In the genomic region with DNA sequence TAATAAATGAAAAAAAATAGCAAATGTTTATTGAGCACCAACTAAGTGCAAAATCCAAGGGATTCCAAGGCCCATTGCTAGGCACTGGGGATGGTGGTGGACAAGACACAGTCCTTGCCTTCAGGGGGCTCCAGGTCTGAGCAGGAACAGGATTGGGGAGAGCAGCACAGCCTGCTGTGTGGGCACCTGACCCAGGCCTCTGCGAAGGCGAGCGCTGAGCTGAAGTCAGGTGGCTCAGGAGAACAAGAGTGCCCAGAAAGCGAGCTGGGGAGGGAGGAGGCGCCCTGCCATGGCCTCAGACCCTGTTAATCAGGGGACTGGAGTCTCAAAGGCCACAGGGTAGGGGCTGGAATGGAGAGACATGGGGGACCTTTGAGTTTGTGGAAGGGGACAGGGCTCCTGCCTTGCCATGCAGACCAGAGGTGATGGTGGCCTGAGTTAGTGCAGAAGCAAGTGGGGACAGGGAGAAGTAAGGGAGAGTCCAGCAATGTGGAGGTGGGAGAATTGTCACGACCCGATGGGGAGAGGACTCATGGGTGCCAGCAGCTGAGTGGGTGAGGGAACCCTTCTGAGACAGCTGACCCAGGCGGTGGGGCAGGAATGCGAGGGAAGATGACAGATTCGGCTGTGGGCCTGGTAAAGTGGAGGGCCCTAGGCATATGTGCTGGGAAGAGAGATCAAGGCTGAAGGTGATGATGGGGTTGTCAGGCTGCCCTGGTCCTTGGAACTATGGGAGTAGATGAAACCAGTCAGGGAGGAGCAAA, we compare ENCODE assay signal across 14 cellular contexts. TPM values are rescaled to one million over a fixed set of nuclear protein-coding genes. Genes with fewer than 3 reads are reported as not detected.
DNase-seq lines count a peak whose midpoint lies in the region; ATAC-seq and TF ChIP-seq lines count a peak whose summit lies in the region.
"Had no signal": no experiment of that assay in that cellular context is flagged by ENCODE, and none has a peak within 500 bp of the region (broad histone marks: within the 10 kb centered on the region; RNA-seq: fewer than 3 reads in every experiment).

No MANE protein-coding gene starts in this region.

- no peaks in the 10 kb centered on the region for H3K27me3 ChIP-seq in OCI-LY1 (ENCODE audit: insufficient read depth, low read length)
- no peaks in the 10 kb centered on the region for H3K27me3 ChIP-seq in trophoblast cell (ENCODE audit: insufficient read depth, low read length)
- H3K27me3 ChIP-seq: SJCRH30 had no signal

- H4K91ac ChIP-seq in trophoblast cell (ENCODE audit: low read depth, low read length), result no peak overlapping the region

- H3K36me3 ChIP-seq in OCI-LY1 (ENCODE audit: insufficient read depth, low read length) (peaks cover 27% of the 10 kb centered on the region), trophoblast cell (ENCODE audit: control insufficient read depth in 1 of 2, insufficient read depth in 2 of 2, low read length in 2 of 2) (peaks cover 31 to 37% of the 10 kb centered on the region in 2 experiments)

- H3K9me2 ChIP-seq in OCI-LY1 (ENCODE audit: low read depth, low read length), result no peaks in the 10 kb centered on the region

- intact Hi-C loops in activated CD4-positive, alpha-beta T cell treated with anti-CD3 and anti-CD28 coated beads, Interleukin-2, amount 10 ng/mL, durations not matched to agents 24 days and 14 days (cut with micrococcal nuclease), result no loop called here

- peak overlapping the region; percentile 98 for H3K27ac ChIP-seq in OCI-LY1 (ENCODE audit: low read depth, low read length, poor library complexity, severe bottlenecking)
- H3K27ac ChIP-seq in trophoblast cell (ENCODE audit: low read depth, low read length), result no peak overlapping the region
- H3K27ac ChIP-seq: A549, SJCRH30 had no signal

- peaks cover 8% of the 10 kb centered on the region for H3K79me1 ChIP-seq in trophoblast cell (ENCODE audit: low read length)

- H3K9me3 Mint-ChIP-seq in activated CD4-positive, alpha-beta T cell treated with anti-CD3 and anti-CD28 coated beads, Interleukin-2, amount 10 ng/mL, durations not matched to agents 24 days and 14 days, result no peaks in the 10 kb centered on the region
- H3K9me3 Mint-ChIP-seq in brain, result no peaks in the 10 kb centered on the region

- no peak for ATAC-seq in HG03439 (IDR thresholded peaks at IDR 0.05; ENCODE audit: unreplicated experiment)
- ATAC-seq: A549 had no signal

- H2AFZ ChIP-seq in OCI-LY1 (ENCODE audit: low read length) (no peak overlapping the region), trophoblast cell (ENCODE audit: insufficient read depth, low read length, poor library complexity) (no peak overlapping the region)
- H2AFZ ChIP-seq: parathyroid adenoma had no signal

- no peak for TF ChIP-seq CTCF in OCI-LY1 (IDR thresholded peaks at IDR 0.05; ENCODE audit: low read length)
- no peak for TF ChIP-seq CTCF in brain (conservative IDR thresholded peaks at IDR 0.05)

- DNase-seq in activated CD4-positive, alpha-beta T cell treated with anti-CD3 and anti-CD28 coated beads, Interleukin-2, amount 10 ng/mL, durations not matched to agents 24 days and 14 days, result no peak
- no peak for DNase-seq in activated CD4-positive, alpha-beta T cell treated with anti-CD3 and anti-CD28 coated beads, Interleukin-2, amount 50 U/mL, for 4 hours
- no peak for DNase-seq in trophoblast cell
- DNase-seq in superior temporal gyrus (ENCODE audit: extremely low spot score), result no peak
- DNase-seq in DMS 273 treated with DMSO at 0.1 percent for 48 hours (lab: John Stamatoyannopoulos, UW), result no peak
- DNase-seq: activated effector memory CD4-positive, alpha-beta T cell treated with anti-CD3 and anti-CD28 coated beads, Interleukin-2, amount 50 U/mL, for 16 hours; NCI-H2081 treated with DMSO at 0.1 percent for 48 hours; SJCRH30; stimulated activated CD4-positive, alpha-beta T cell treated with anti-CD3 and anti-CD28 coated beads, Interleukin-12 subunit alpha, Interleukin-12 subunit beta, amount 100 ng/mL, for 4 hours had no signal

- H3K4me3 ChIP-seq in OCI-LY1 (ENCODE audit: low read depth, low read length, poor library complexity, severe bottlenecking) (no peak overlapping the region), trophoblast cell (ENCODE audit: low read depth, low read length) (no peak overlapping the region)
- H3K4me3 ChIP-seq: A549, SJCRH30 had no signal

- H3K23ac ChIP-seq in trophoblast cell (ENCODE audit: low read length), result no peak overlapping the region

- H3K14ac ChIP-seq in trophoblast cell (ENCODE audit: low read length), result no peak overlapping the region

- H3F3A ChIP-seq in OCI-LY1 (ENCODE audit: insufficient read depth, low read length), result peaks cover 15% of the 10 kb centered on the region

- H4K20me1 ChIP-seq in OCI-LY1 (ENCODE audit: insufficient read depth, low read length), result no peaks in the 10 kb centered on the region

- no peak overlapping the region for H3K4ac ChIP-seq in trophoblast cell (ENCODE audit: low read depth, low read length)

- peaks cover 30% of the 10 kb centered on the region for H3K36me3 Mint-ChIP-seq in activated CD4-positive, alpha-beta T cell treated with anti-CD3 and anti-CD28 coated beads, Interleukin-2, amount 10 ng/mL, durations not matched to agents 24 days and 14 days (ENCODE audit: low read depth)
- peaks cover 44% of the 10 kb centered on the region for H3K36me3 Mint-ChIP-seq in brain

- H3K27me3 Mint-ChIP-seq in activated CD4-positive, alpha-beta T cell treated with anti-CD3 and anti-CD28 coated beads, Interleukin-2, amount 10 ng/mL, durations not matched to agents 24 days and 14 days, result no peaks in the 10 kb centered on the region
- H3K27me3 Mint-ChIP-seq in brain, result peaks cover under 1% of the 10 kb centered on the region

- H2BK12ac ChIP-seq in trophoblast cell (ENCODE audit: low read length), result no peak overlapping the region

- H3K4me3 Mint-ChIP-seq in activated CD4-positive, alpha-beta T cell treated with anti-CD3 and anti-CD28 coated beads, Interleukin-2, amount 10 ng/mL, durations not matched to agents 24 days and 14 days, result peak overlapping the region; percentile 24
- H3K4me3 Mint-ChIP-seq in brain, result no peak overlapping the region

- no peak overlapping the region for H4K8ac ChIP-seq in trophoblast cell (ENCODE audit: low read depth, low read length)

- H3K4me1 ChIP-seq in OCI-LY1 (ENCODE audit: insufficient read depth, low read length, severe bottlenecking) (peaks cover 80% of the 10 kb centered on the region), trophoblast cell (ENCODE audit: control insufficient read depth in 1 of 2, insufficient read depth in 2 of 2, low read length in 2 of 2) (peaks cover 11 to 15% of the 10 kb centered on the region in 2 experiments)

- H3K9me3 ChIP-seq in OCI-LY1 (ENCODE audit: low read length), result no peaks in the 10 kb centered on the region
- H3K9me3 ChIP-seq in trophoblast cell (ENCODE audit: insufficient read depth, low read depth, low read length), result no peaks in the 10 kb centered on the region
- H3K9me3 ChIP-seq: A549, SJCRH30 had no signal

- H4K12ac ChIP-seq in trophoblast cell (ENCODE audit: low read depth, low read length), result peak overlapping the region; percentile 26

- H3K4me2 ChIP-seq in OCI-LY1 (ENCODE audit: low read length), result no peak overlapping the region; the same call in 1 of the 2 replicates
- no peak overlapping the region for H3K4me2 ChIP-seq in trophoblast cell (ENCODE audit: low read length)
- H3K4me2 ChIP-seq: A549 had no signal

- no peak overlapping the region for H2BK5ac ChIP-seq in trophoblast cell (ENCODE audit: low read depth, low read length, poor library complexity)

- no peak overlapping the region for H3K18ac ChIP-seq in trophoblast cell (ENCODE audit: low read length)

- H2BK120ac ChIP-seq in trophoblast cell (ENCODE audit: insufficient read depth, low read length, poor library complexity), result no peak overlapping the region

- H3K9ac ChIP-seq in OCI-LY1 (ENCODE audit: low read length) (peak overlapping the region; percentile 14; the same call in 1 of the 2 replicates), trophoblast cell (ENCODE audit: low read length) (no peak overlapping the region)
- H3K9ac ChIP-seq: parathyroid adenoma had no signal

- no peak overlapping the region for H2AK5ac ChIP-seq in trophoblast cell (ENCODE audit: low read length)

- H3K4me1 Mint-ChIP-seq in activated CD4-positive, alpha-beta T cell treated with anti-CD3 and anti-CD28 coated beads, Interleukin-2, amount 10 ng/mL, durations not matched to agents 24 days and 14 days, result peaks cover 69% of the 10 kb centered on the region
- H3K4me1 Mint-ChIP-seq in brain, result peaks cover 31% of the 10 kb centered on the region

- peaks cover 7% of the 10 kb centered on the region for H3K79me2 ChIP-seq in OCI-LY1 (ENCODE audit: insufficient read depth, low read length)
- peaks cover 6% of the 10 kb centered on the region for H3K79me2 ChIP-seq in trophoblast cell (ENCODE audit: control insufficient read depth, insufficient read depth, low read length, poor library complexity)
- H3K79me2 ChIP-seq: parathyroid adenoma had no signal

- WGBS in trophoblast cell (ENCODE audit: extremely low coverage, insufficient coverage, insufficient read length), result no CpG with 5 or more reads among the region's 10 CpGs

- peak overlapping the region; percentile 81 for H3K27ac Mint-ChIP-seq in activated CD4-positive, alpha-beta T cell treated with anti-CD3 and anti-CD28 coated beads, Interleukin-2, amount 10 ng/mL, durations not matched to agents 24 days and 14 days
- H3K27ac Mint-ChIP-seq in brain, result peak overlapping the region; percentile 12 to 93 (median 20)

RNA-seq across cellular contexts. Expression of gene ORAI2, which starts 4.1 kb away (rescaled TPM):
- total RNA-seq in activated CD4-positive, alpha-beta T cell treated with anti-CD3 and anti-CD28 coated beads, Interleukin-2, amount 10 ng/mL, durations not matched to agents 24 days and 14 days, result 45.8 and 49.8 TPM in 2 replicates
- polyA plus RNA-seq in brain (ENCODE audit: insufficient read depth, low read depth, low replicate concordance), result 23.7 TPM
- polyA plus RNA-seq in trophoblast cell (2013), result 21.6 and 23.0 TPM in 2 replicates

RNA-seq across cellular contexts. Expression of gene PRKRIP1, which starts 33.2 kb away (rescaled TPM):
- total RNA-seq in activated CD4-positive, alpha-beta T cell treated with anti-CD3 and anti-CD28 coated beads, Interleukin-2, amount 10 ng/mL, durations not matched to agents 24 days and 14 days, result 26.4 and 31.7 TPM in 2 replicates
- polyA plus RNA-seq in brain (ENCODE audit: insufficient read depth, low read depth, low replicate concordance), result 17.8 TPM
- polyA plus RNA-seq in trophoblast cell (2013), result 23.6 and 26.4 TPM in 2 replicates

RNA-seq across cellular contexts. Expression of gene ALKBH4, which starts 35.3 kb away (rescaled TPM):
- total RNA-seq in activated CD4-positive, alpha-beta T cell treated with anti-CD3 and anti-CD28 coated beads, Interleukin-2, amount 10 ng/mL, durations not matched to agents 24 days and 14 days, result 9.9 and 10.9 TPM in 2 replicates
- 16.3 TPM for polyA plus RNA-seq in brain (ENCODE audit: insufficient read depth, low read depth, low replicate concordance)
- 7.3 TPM in 2 replicates for polyA plus RNA-seq in trophoblast cell (2013)

RNA-seq across cellular contexts. Expression of gene LRWD1, which starts 35.5 kb away (rescaled TPM):
- total RNA-seq in activated CD4-positive, alpha-beta T cell treated with anti-CD3 and anti-CD28 coated beads, Interleukin-2, amount 10 ng/mL, durations not matched to agents 24 days and 14 days, result 30.5 and 32.4 TPM in 2 replicates
- 30.4 TPM for polyA plus RNA-seq in brain (ENCODE audit: insufficient read depth, low read depth, low replicate concordance)
- polyA plus RNA-seq in trophoblast cell (2013), result 8.4 and 8.7 TPM in 2 replicates

RNA-seq across cellular contexts. Expression of gene POLR2J, which starts 49.4 kb away (rescaled TPM):
- 46.8 and 50.8 TPM in 2 replicates for total RNA-seq in activated CD4-positive, alpha-beta T cell treated with anti-CD3 and anti-CD28 coated beads, Interleukin-2, amount 10 ng/mL, durations not matched to agents 24 days and 14 days
- 142 TPM for polyA plus RNA-seq in brain (ENCODE audit: insufficient read depth, low read depth, low replicate concordance)
- 130 and 136 TPM in 2 replicates for polyA plus RNA-seq in trophoblast cell (2013)
